Comparison of ENCODE assay signal across 8 cellular contexts in genomic region chr12:68406134-68406576, GRCh38.
DNase-seq lines count a peak whose midpoint lies in the region; ATAC-seq and TF ChIP-seq lines count a peak whose summit lies in the region.

No MANE protein-coding gene starts in this region.

- peaks cover 0 to 2% (median 0%) of the 10 kb centered on the region in 7 donors for H3K9me3 Mint-ChIP-seq in CD14-positive monocyte
- no peaks in the 10 kb centered on the region for H3K9me3 Mint-ChIP-seq in activated T-cell treated with anti-CD3 and anti-CD28 coated beads, Interleukin-2, amount 50 U/mL, for 4 hours
- H3K9me3 Mint-ChIP-seq in CD8-positive, alpha-beta T cell, result no peaks in the 10 kb centered on the region

- H3K27me3 ChIP-seq in MG63 (no peaks in the 10 kb centered on the region), testis (no peaks in the 10 kb centered on the region)
- H3K27me3 ChIP-seq in CD8-positive, alpha-beta T cell (ENCODE audit: insufficient read depth, low read length), result no peaks in the 10 kb centered on the region

- no peak for TF ChIP-seq CTCF in CD14-positive monocyte (IDR thresholded peaks at IDR 0.05)
- TF ChIP-seq CTCF in testis (IDR thresholded peaks at IDR 0.05), result peak in 1 of 3 experiments; percentile 13
- TF ChIP-seq CTCF in CD8-positive, alpha-beta T cell (IDR thresholded peaks at IDR 0.05), result no peak

- CTCF ChIA-PET in CD8-positive, alpha-beta T cell (lab: Charles Lee), result interaction anchor here (1.0 to 1.6 kb wide), 2 partner anchors 10 to 28 kb away, joined by 3 read pairs; no protein-coding TSS in a partner anchor

- H3K4me3 Mint-ChIP-seq in CD14-positive monocyte, result peak overlapping the region; percentile 66 to 83
- no peak overlapping the region for H3K4me3 Mint-ChIP-seq in activated T-cell treated with anti-CD3 and anti-CD28 coated beads, Interleukin-2, amount 50 U/mL, for 4 hours
- no peak overlapping the region for H3K4me3 Mint-ChIP-seq in CD8-positive, alpha-beta T cell

- peak overlapping the region in 1 of 2 donors; percentile 57 for H3K27ac ChIP-seq in testis
- no peak overlapping the region for H3K27ac ChIP-seq in CD8-positive, alpha-beta T cell (ENCODE audit: low read depth, low read length)

- H3K27me3 Mint-ChIP-seq in CD14-positive monocyte (ENCODE audit: low read depth in 3 of 3), result peaks cover 0 to 1% (median 0%) of the 10 kb centered on the region in 3 donors
- peaks cover 2% of the 10 kb centered on the region for H3K27me3 Mint-ChIP-seq in activated T-cell treated with anti-CD3 and anti-CD28 coated beads, Interleukin-2, amount 50 U/mL, for 4 hours (ENCODE audit: low read depth)
- H3K27me3 Mint-ChIP-seq in CD8-positive, alpha-beta T cell (ENCODE audit: low read depth), result no peaks in the 10 kb centered on the region

- peaks cover 53% of the 10 kb centered on the region for H3K4me1 Mint-ChIP-seq in CD14-positive monocyte
- H3K4me1 Mint-ChIP-seq in activated T-cell treated with anti-CD3 and anti-CD28 coated beads, Interleukin-2, amount 50 U/mL, for 4 hours (ENCODE audit: low read depth), result peaks cover 13% of the 10 kb centered on the region
- peaks cover 27% of the 10 kb centered on the region for H3K4me1 Mint-ChIP-seq in CD8-positive, alpha-beta T cell (ENCODE audit: low read depth)

- POLR2A ChIA-PET in CD8-positive, alpha-beta T cell (lab: Charles Lee), result interaction anchor here (0.7 kb wide), 2 partner anchors 11 to 83 kb away, joined by 3 read pairs; no protein-coding TSS in a partner anchor

- intact Hi-C loops in CD14-positive monocyte (cut with micrococcal nuclease), result no loop called here
- intact Hi-C loops in left colon (cut with DNase I, micrococcal nuclease), result no loop called here
- intact Hi-C loops in testis (cut with DNase I; ENCODE audit: low total_unique reads), result no loop called here
- intact Hi-C loops in CD8-positive, alpha-beta T cell (cut with DNase I, micrococcal nuclease), result no loop called here

- TF ChIP-seq POLR2A in testis (IDR thresholded peaks at IDR 0.05), result no peak

- DNase-seq in CD14-positive monocyte (ENCODE audit: low spot score), result peak; percentile 56
- DNase-seq in MG63, result peak; percentile 89
- peak; percentile 82 for DNase-seq in cerebellar cortex (ENCODE audit: low spot score)
- peak; percentile 89 to 95 for DNase-seq in left colon
- peak; percentile 84 for DNase-seq in testis
- no peak for DNase-seq in activated T-cell treated with anti-CD3 and anti-CD28 coated beads, Interleukin-2, amount 50 U/mL, for 4 hours
- no peak for DNase-seq in CD8-positive, alpha-beta T cell

- H3K9me3 ChIP-seq in MG63 (no peaks in the 10 kb centered on the region), testis (no peaks in the 10 kb centered on the region)
- no peaks in the 10 kb centered on the region for H3K9me3 ChIP-seq in CD8-positive, alpha-beta T cell (ENCODE audit: low read length)

- H3K36me3 ChIP-seq in MG63 (no peaks in the 10 kb centered on the region), testis (ENCODE audit: low read depth, missing control alignments) (no peaks in the 10 kb centered on the region)
- H3K36me3 ChIP-seq in CD8-positive, alpha-beta T cell (ENCODE audit: insufficient read depth, low read length), result no peaks in the 10 kb centered on the region

- ATAC-seq in left colon (peak; percentile 93), HG02571 (IDR thresholded peaks at IDR 0.05; ENCODE audit: unreplicated experiment) (no peak)
- no peak for ATAC-seq in activated T-cell treated with anti-CD3 and anti-CD28 coated beads, Interleukin-2, amount 50 U/mL, for 4 hours
- ATAC-seq in CD8-positive, alpha-beta T cell, result no peak

- no peaks in the 10 kb centered on the region for H3K36me3 Mint-ChIP-seq in CD14-positive monocyte
- H3K36me3 Mint-ChIP-seq in activated T-cell treated with anti-CD3 and anti-CD28 coated beads, Interleukin-2, amount 50 U/mL, for 4 hours (ENCODE audit: insufficient read depth), result no peaks in the 10 kb centered on the region
- no peaks in the 10 kb centered on the region for H3K36me3 Mint-ChIP-seq in CD8-positive, alpha-beta T cell

- H3K4me3 ChIP-seq in MG63 (no peak overlapping the region), testis (no peak overlapping the region)
- no peak overlapping the region for H3K4me3 ChIP-seq in CD8-positive, alpha-beta T cell (ENCODE audit: low read depth, low read length)

- 16 to 26% methylated on average over 5 of the region's 5 CpGs for WGBS in testis, 2 donors

- H3K4me1 ChIP-seq in testis, result peaks cover 11% of the 10 kb centered on the region
- H3K4me1 ChIP-seq in CD8-positive, alpha-beta T cell (ENCODE audit: insufficient read depth, low read length), result peaks cover 4% of the 10 kb centered on the region

- H3K27ac Mint-ChIP-seq in CD14-positive monocyte, result peak overlapping the region; percentile 91 to 96 (median 93)
- no peak overlapping the region for H3K27ac Mint-ChIP-seq in CD8-positive, alpha-beta T cell

Comparison
In these comparisons a context has a peak if more than half of its experiments do, and no peak if none do; other contexts are left out.
1. DNase-seq: peak in CD14-positive monocyte (single experiment), MG63 (single experiment), cerebellar cortex (single experiment), left colon (2 of 2) and testis (single experiment); none in activated T-cell treated with anti-CD3 and anti-CD28 coated beads, Interleukin-2, amount 50 U/mL, for 4 hours (single experiment) and CD8-positive, alpha-beta T cell (0 of 7).
2. H3K4me3 Mint-ChIP-seq: peak in CD14-positive monocyte (2 of 2); none in activated T-cell treated with anti-CD3 and anti-CD28 coated beads, Interleukin-2, amount 50 U/mL, for 4 hours (single experiment) and CD8-positive, alpha-beta T cell (single experiment).